20 cellular contexts compared by ENCODE assay signal in genomic region chr10:83108565-83109333, GRCh38.
"Had no signal": no experiment of that assay in that cellular context is flagged by ENCODE, and none has a peak within 500 bp of the region (broad histone marks: within the 10 kb centered on the region; RNA-seq: fewer than 3 reads in every experiment).

No MANE protein-coding gene starts in this region.

- H3K9ac ChIP-seq: parathyroid adenoma had no signal

- H3K9me3 ChIP-seq: gastrocnemius medialis, vagina had no signal

- DNase-seq: caudate nucleus; cortex of kidney; effector memory CD4-positive, alpha-beta T cell; gastrocnemius medialis; glutamatergic neuron; left ventricle myocardium superior; mammary epithelial cell; naive thymus-derived CD4-positive, alpha-beta T cell; nucleus accumbens; sigmoid colon; stimulated activated CD4-positive, alpha-beta T cell treated with anti-CD3 and anti-CD28 coated beads, Interleukin-12 subunit alpha, Interleukin-12 subunit beta, amount 100 ng/mL, for 4 hours; stimulated activated naive CD4-positive, alpha-beta T cell; trophoblast cell had no signal

- H3K4me1 ChIP-seq: gastrocnemius medialis, parathyroid adenoma, sigmoid colon, vagina had no signal

- H3K79me2 ChIP-seq: parathyroid adenoma had no signal

- ATAC-seq: esophagus mucosa, gastrocnemius medialis, left ventricle myocardium superior had no signal

- H3K27ac ChIP-seq: dorsolateral prefrontal cortex, gastrocnemius medialis, parathyroid adenoma, sigmoid colon, skin epidermis, vagina had no signal

- H3K36me3 ChIP-seq: gastrocnemius medialis, sigmoid colon, vagina had no signal

- H3K27me3 ChIP-seq: dorsolateral prefrontal cortex, gastrocnemius medialis, sigmoid colon, vagina had no signal

- FAIRE-seq: endometrium, keratinocyte had no signal

- H2AFZ ChIP-seq: parathyroid adenoma had no signal

- H3K4me3 ChIP-seq: dorsolateral prefrontal cortex, gastrocnemius medialis, sigmoid colon, skin epidermis, vagina had no signal
